8 cellular contexts compared by ENCODE assay signal in the genomic region with DNA sequence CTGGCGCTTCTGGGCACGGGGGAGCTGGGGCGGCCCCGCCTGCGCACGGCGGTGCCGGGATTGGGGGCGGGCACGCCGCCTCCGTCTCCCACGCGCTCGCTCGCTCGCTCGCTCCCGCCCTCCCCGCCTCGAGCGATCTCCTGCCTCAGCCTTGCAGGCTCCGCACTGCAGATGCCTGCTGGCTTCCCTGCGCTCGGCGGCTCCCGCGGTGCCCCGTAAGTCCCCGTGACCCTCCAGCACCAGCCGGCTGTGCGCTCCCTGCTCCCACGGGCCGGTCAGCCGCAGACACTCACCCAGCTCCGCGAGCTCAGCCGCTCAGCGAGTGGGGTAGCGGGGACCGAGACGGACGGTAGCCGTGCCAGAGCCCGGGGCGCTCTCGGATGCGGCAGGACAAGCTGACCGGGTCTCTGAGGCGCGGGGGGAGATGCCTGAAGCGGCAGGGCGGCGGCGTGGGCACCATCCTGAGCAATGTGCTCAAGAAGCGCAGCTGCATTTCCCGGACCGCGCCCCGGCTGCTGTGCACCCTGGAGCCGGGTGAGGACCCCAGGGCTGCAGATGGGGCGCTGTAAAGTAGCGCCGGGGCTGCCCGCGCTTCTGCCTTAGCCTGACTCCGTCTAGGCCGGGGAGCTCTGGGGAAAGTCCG. TPM values are rescaled to one million over a fixed set of nuclear protein-coding genes. Genes with fewer than 3 reads are reported as not detected.
A peak's percentile ranks its signal among the peaks of the same experiment; 100 is the strongest.
DNase-seq lines count a peak whose midpoint lies in the region; ATAC-seq, FAIRE-seq and TF ChIP-seq lines count a peak whose summit lies in the region.

A gene with protein sequence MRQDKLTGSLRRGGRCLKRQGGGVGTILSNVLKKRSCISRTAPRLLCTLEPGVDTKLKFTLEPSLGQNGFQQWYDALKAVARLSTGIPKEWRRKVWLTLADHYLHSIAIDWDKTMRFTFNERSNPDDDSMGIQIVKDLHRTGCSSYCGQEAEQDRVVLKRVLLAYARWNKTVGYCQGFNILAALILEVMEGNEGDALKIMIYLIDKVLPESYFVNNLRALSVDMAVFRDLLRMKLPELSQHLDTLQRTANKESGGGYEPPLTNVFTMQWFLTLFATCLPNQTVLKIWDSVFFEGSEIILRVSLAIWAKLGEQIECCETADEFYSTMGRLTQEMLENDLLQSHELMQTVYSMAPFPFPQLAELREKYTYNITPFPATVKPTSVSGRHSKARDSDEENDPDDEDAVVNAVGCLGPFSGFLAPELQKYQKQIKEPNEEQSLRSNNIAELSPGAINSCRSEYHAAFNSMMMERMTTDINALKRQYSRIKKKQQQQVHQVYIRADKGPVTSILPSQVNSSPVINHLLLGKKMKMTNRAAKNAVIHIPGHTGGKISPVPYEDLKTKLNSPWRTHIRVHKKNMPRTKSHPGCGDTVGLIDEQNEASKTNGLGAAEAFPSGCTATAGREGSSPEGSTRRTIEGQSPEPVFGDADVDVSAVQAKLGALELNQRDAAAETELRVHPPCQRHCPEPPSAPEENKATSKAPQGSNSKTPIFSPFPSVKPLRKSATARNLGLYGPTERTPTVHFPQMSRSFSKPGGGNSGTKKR (plus strand): TSS at position 148 of the 643 bp plus-strand sequence. CDS start 233 bp downstream, at position 381.

- no peaks in the 10 kb centered on the region for H3K79me2 ChIP-seq in K562 (ENCODE audit: control insufficient read depth, insufficient read depth, low read length)

- TF ChIP-seq CTCF in Peyer's patch (IDR thresholded peaks at IDR 0.05) (no peak), K562 (IDR thresholded peaks at IDR 0.05 in 2 of 3, conservative IDR thresholded peaks at IDR 0.05 in 1 of 3; ENCODE audit: insufficient read depth in 2 of 3, low read depth in 1 of 3, low read length in 3 of 3) (no peak), gastrocnemius medialis (IDR thresholded peaks at IDR 0.05 in 4 of 5, conservative IDR thresholded peaks at IDR 0.05 in 1 of 5) (no peak)

- no peak for FAIRE-seq in K562 (lab: Jason Lieb, UNC)

- POLR2A ChIA-PET in K562 (lab: Yijun Ruan, JAX): no interaction called here

- ATAC-seq in GM18502 (IDR thresholded peaks at IDR 0.05; ENCODE audit: poor library complexity, unreplicated experiment): peak; percentile 70
- ATAC-seq in K562: peak; percentile 51; the same call in 2 of the 3 replicates
- ATAC-seq in gastrocnemius medialis: no peak

- no peak within 1 kb of the TSS for H3K9ac ChIP-seq in K562 (ENCODE audit: insufficient read depth in 1 of 2, low read depth in 2 of 2, low read length in 2 of 2)

- 0 out of 2 replicates have a peak, but pooled peaks cover 3% of the 10 kb centered on the region for H4K20me1 ChIP-seq in K562 (replicated peaks; ENCODE audit: control insufficient read depth, insufficient read depth, low read length)

- H3K4me2 ChIP-seq in K562 (ENCODE audit: insufficient read depth, low read length): no peak within 1 kb of the TSS

- 9% methylated on average over 44 of the region's 69 CpGs for WGBS in K562 (ENCODE audit: insufficient coverage, low coverage, missing lambda C conversion rate)

- H3K9me1 ChIP-seq in K562 (ENCODE audit: control insufficient read depth, insufficient read depth, low read length): no peaks in the 10 kb centered on the region

- H3K4me3 ChIP-seq in Peyer's patch (peak within 1 kb of the TSS; percentile 15 to 52 (median 44)), K562 (no peak within 1 kb of the TSS), iPS-18c (ENCODE audit: insufficient read depth, low read depth, low read length) (peak within 1 kb of the TSS; percentile 62), gastrocnemius medialis (peak within 1 kb of the TSS; percentile 34 to 64 (median 43))

- no peak for TF ChIP-seq POLR2A in Peyer's patch (IDR thresholded peaks at IDR 0.05)
- TF ChIP-seq POLR2A in K562 (conservative IDR thresholded peaks at IDR 0.05): no peak
- TF ChIP-seq POLR2A in gastrocnemius medialis (IDR thresholded peaks at IDR 0.05): no peak

- H3K27me3 ChIP-seq in Peyer's patch (peaks cover 0 to 17% of the 10 kb centered on the region in 2 donors), K562 (ENCODE audit: control insufficient read depth in 2 of 2, insufficient read depth in 2 of 2, low read length in 2 of 2) (peaks cover 20 to 28% of the 10 kb centered on the region in 2 experiments), gastrocnemius medialis (peaks cover 42 to 58% (median 44%) of the 10 kb centered on the region in 3 donors)

- DNase-seq in HPDE6-E6E7 (ENCODE audit: extremely low spot score) (peak; percentile 20), Peyer's patch (peak in 1 of 3 donors; percentile 54), K562 (ENCODE audit: extremely low read depth in 1 of 4, low spot score in 3 of 4) (peak in 2 of 4 experiments; percentile 15 to 18), gastrocnemius medialis (no peak), GDM1 (lab: John Stamatoyannopoulos, UW) (no peak), HK-2 (ENCODE audit: unreplicated experiment) (no peak)

- in situ Hi-C loops in K562 (cut with MboI): no loop called here
- in situ Hi-C loops in gastrocnemius medialis (cut with MboI; ENCODE audit: low sequenced_read_pairs in 4 of 4): no loop called here

- no TSS peak for BruUV-seq in K562 (replicated peaks; lab: Mats Ljungman, UMichigan)

- CTCF ChIA-PET in K562 (lab: Yijun Ruan, JAX; ENCODE audit: low intra/inter-chr PET ratio): no interaction called here

- H2AFZ ChIP-seq in K562 (ENCODE audit: low read depth, low read length): no peak within 1 kb of the TSS

- H3K9me3 ChIP-seq in Peyer's patch (no peaks in the 10 kb centered on the region), K562 (replicated peaks; ENCODE audit: control insufficient read depth, insufficient read depth, low read depth, low read length) (no peaks in the 10 kb centered on the region), iPS-18c (ENCODE audit: control insufficient read depth, insufficient read depth, low read length) (peaks cover 2% of the 10 kb centered on the region), gastrocnemius medialis (no peaks in the 10 kb centered on the region)

- TF ChIP-seq RAD21 in K562 (CRISPR knock-in tag; conservative IDR thresholded peaks at IDR 0.05 in 1 of 2, IDR thresholded peaks at IDR 0.05 in 1 of 2): no peak

- H3K4me1 ChIP-seq in Peyer's patch: peaks cover 0 to 19% (median 11%) of the 10 kb centered on the region in 4 donors
- H3K4me1 ChIP-seq in K562 (replicated peaks in 1 of 2; ENCODE audit: control insufficient read depth in 2 of 2, insufficient read depth in 2 of 2, low read length in 2 of 2): peaks cover 0 to 14% of the 10 kb centered on the region in 2 experiments; a peak in 1 of 5 replicates
- peaks cover 5 to 21% of the 10 kb centered on the region in 2 donors for H3K4me1 ChIP-seq in gastrocnemius medialis

- H3K36me3 ChIP-seq in Peyer's patch (no peaks in the 10 kb centered on the region), K562 (ENCODE audit: control insufficient read depth, insufficient read depth, low read length) (no peaks in the 10 kb centered on the region), gastrocnemius medialis (no peaks in the 10 kb centered on the region)

- H3K27ac ChIP-seq in Peyer's patch: no peak within 1 kb of the TSS
- H3K27ac ChIP-seq in K562 (ENCODE audit: extremely low read depth, low read depth, low read length): no peak within 1 kb of the TSS
- H3K27ac ChIP-seq in gastrocnemius medialis: no peak within 1 kb of the TSS

- intact Hi-C loops in K562 (cut with micrococcal nuclease) (no loop called here), gastrocnemius medialis (cut with DNase I; ENCODE audit: low total_unique reads) (no loop called here)

- no peak for TF ChIP-seq EP300 in K562 (IDR thresholded peaks at IDR 0.05; ENCODE audit: low read length)

TF ChIP-seq in K562, 482 proteins besides CTCF, POLR2A, EP300 and RAD21:
- TF ChIP-seq MIER1 (IDR thresholded peaks at IDR 0.05; ENCODE audit: low read depth): no peak
- TF ChIP-seq, protein P1, sequence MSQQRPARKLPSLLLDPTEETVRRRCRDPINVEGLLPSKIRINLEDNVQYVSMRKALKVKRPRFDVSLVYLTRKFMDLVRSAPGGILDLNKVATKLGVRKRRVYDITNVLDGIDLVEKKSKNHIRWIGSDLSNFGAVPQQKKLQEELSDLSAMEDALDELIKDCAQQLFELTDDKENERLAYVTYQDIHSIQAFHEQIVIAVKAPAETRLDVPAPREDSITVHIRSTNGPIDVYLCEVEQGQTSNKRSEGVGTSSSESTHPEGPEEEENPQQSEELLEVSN (IDR thresholded peaks at IDR 0.05; ENCODE audit: borderline replicate concordance in 1 of 2, extremely low read depth in 1 of 2, insufficient read depth in 1 of 2, insufficient read length in 1 of 2, low read depth in 1 of 2, low read length in 1 of 2, poor library complexity in 1 of 2, severe bottlenecking in 1 of 2): peak in 1 of 2 experiments; percentile 38

RNA-seq across cellular contexts. Expression of the gene that starts here (rescaled TPM):
- total RNA-seq in Peyer's patch (10 to 100 TPM in 3 of 4 donors, 1 to 10 TPM in 1; 7.8 to 16.8 (median 10.9) TPM), K562 (2014; rRNA removed) (0.08 and 0.32 TPM in 2 replicates), K562 (2014; rRNA removed; fragmentation: Illumina TruSeq; extraction: Trizol) (0.15 and 0.19 TPM in 2 replicates), K562 (2015; rRNA removed; fragmentation: Illumina TruSeq; extraction: Trizol) (0.07 TPM in 1 of 2 replicates, not detected in the other), K562 (2021) (0.18 and 0.55 TPM in 2 replicates), gastrocnemius medialis (1 to 10 TPM in 1 of 4 donors, under 1 TPM in 3; 0.07 to 3.8 (median 0.87) TPM)
- 0.16 and 0.21 TPM in 2 replicates for total RNA-seq in K562 (2011; cell fraction: chromatin; rRNA removed; ENCODE audit: low replicate concordance)
- under 0.01 and 0.39 TPM in 2 replicates for total RNA-seq in K562 (2011; cell fraction: nucleolus; rRNA removed)
- 0.23 and 0.29 TPM in 2 replicates for total RNA-seq in K562 (2011; cell fraction: nucleoplasm; rRNA removed)
- polyA plus RNA-seq in K562 (2011; rRNA removed) (0.14 and 0.25 TPM in 2 replicates), K562 (2014; fragmentation: Illumina TruSeq; extraction: Trizol) (0.10 and 0.19 TPM in 2 replicates), K562 (2014; fragmentation: Nextera tagmentation; extraction: Ambion mirVana) (under 1 TPM in 1 of 2 experiments, not detected in 1; 0.08 TPM), K562 (2014; rRNA removed) (0.48 TPM in 1 of 2 replicates, not detected in the other)
- 0.16 and 0.58 TPM in 2 replicates for polyA plus RNA-seq in K562 (2011; cell fraction: cytosol; rRNA removed)
- polyA plus RNA-seq in K562 (2011; cell fraction: nucleus; rRNA removed): 0.04 and 0.18 TPM in 2 replicates
- 0.10 and 0.21 TPM in 2 replicates for polyA plus RNA-seq in K562 (2012)
- 0.48 and 1.1 TPM in 2 replicates for polyA minus RNA-seq in K562 (2011; rRNA and poly(A)+ RNA removed)
- not detected in 2 replicates for polyA minus RNA-seq in K562 (2011; cell fraction: cytosol; rRNA and poly(A)+ RNA removed)
- 0.13 and 0.22 TPM in 2 replicates for polyA minus RNA-seq in K562 (2011; cell fraction: nucleus; rRNA and poly(A)+ RNA removed)

Comparison
In these comparisons a context has a peak if more than half of its experiments do, and no peak if none do; other contexts are left out.
1. ATAC-seq: peak in GM18502 (single experiment) and K562 (single experiment); none in gastrocnemius medialis (0 of 2).